In the genomic region with DNA sequence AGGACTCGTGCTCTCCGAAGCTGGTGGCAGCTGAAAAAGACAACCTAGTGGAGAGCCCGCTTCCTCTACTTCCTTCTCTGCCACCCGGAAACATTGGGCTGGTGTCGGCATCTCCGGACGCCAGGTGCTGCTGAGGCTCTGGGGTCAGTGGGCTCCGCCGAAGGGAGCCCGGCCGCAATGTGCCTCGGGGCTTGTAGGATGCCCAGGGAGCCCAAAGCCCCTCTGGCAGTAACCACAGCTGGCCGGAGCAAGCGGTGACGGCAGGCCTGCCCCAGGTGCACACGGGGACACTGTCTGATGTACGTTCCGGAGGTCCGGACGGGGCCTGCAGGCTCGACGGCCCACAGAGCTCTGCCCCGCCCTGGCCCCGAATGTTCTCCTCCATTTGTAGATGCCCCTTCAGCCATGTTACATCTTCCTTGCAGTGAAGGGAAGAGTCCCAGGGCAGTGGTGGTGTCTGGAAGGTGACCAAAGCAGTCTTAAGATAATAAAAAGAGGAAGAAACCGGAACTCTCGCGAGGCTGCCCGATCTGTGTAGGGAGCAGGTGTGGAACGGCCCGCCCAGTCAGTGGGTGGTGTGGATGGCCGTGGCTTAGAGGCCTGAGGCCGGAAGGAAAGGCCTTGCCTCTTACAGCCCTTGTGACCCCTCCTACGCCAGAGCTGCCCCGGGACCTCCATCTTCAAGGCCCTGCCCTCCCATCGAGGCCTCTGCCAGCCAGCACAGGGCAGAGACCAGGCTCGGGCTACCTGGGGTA, we compare ENCODE assay signal across 22 cellular contexts.
"Had no signal": no experiment of that assay in that cellular context is flagged by ENCODE, and none has a peak within 500 bp of the region (broad histone marks: within the 10 kb centered on the region; RNA-seq: fewer than 3 reads in every experiment).

No MANE protein-coding gene starts in this region.

- H3K9me3 ChIP-seq: left ventricle myocardium inferior, lower lobe of right lung, psoas muscle, sigmoid colon, thoracic aorta, transverse colon had no signal

- H3K27me3 ChIP-seq: sigmoid colon, transverse colon had no signal

- FAIRE-seq: frontal cortex, keratinocyte had no signal

- H3K4me1 ChIP-seq: left ventricle myocardium inferior, lower lobe of right lung, psoas muscle, sigmoid colon had no signal

- H2AFZ ChIP-seq: parathyroid adenoma had no signal

- H3K27ac ChIP-seq: coronary artery, left ventricle myocardium inferior, lower lobe of right lung, parathyroid adenoma, psoas muscle, sigmoid colon, skin epidermis, thoracic aorta, transverse colon had no signal

- H3K4me3 ChIP-seq: coronary artery, left ventricle myocardium inferior, lower lobe of right lung, psoas muscle, sigmoid colon, skin epidermis, thoracic aorta, transverse colon had no signal

- ATAC-seq: left cardiac atrium; lower lobe of right lung; psoas muscle; stimulated activated naive B cell treated with anti-CD40 and anti-IgM and Interleukin-4, amounts not matched to agents 10 μg/mL and 1 μg/mL and 100 μg/mL, for 72 hours; stimulated activated naive CD8-positive, alpha-beta T cell treated with anti-CD3 and anti-CD28 coated beads, Interleukin-15, amount 100 ng/mL, for 72 hours had no signal

- DNase-seq: effector CD4-positive, alpha-beta T cell; immature natural killer cell; left cardiac atrium; left ventricle myocardium inferior; lower lobe of right lung; mesenchymal stem cell; naive B cell; occipital lobe; psoas muscle; retina; sigmoid colon; stimulated activated CD4-positive, alpha-beta T cell treated with anti-CD3 and anti-CD28 coated beads, Interleukin-2, amount 100 ng/mL, for 24 hours; stimulated activated CD4-positive, alpha-beta T cell treated with anti-CD3 and anti-CD28 coated beads, Interleukin-4, amount 100 ng/mL, for 4 hours; stimulated activated naive B cell treated with anti-CD40 and anti-IgM and Interleukin-4, amounts not matched to agents 10 μg/mL and 1 μg/mL and 100 μg/mL, for 72 hours; stimulated activated naive CD8-positive, alpha-beta T cell treated with anti-CD3 and anti-CD28 coated beads, Interleukin-15, amount 100 ng/mL, for 72 hours; transverse colon had no signal

- H3K9ac ChIP-seq: parathyroid adenoma had no signal
